ENCODE assay signal across 18 cellular contexts in genomic region chr11:134049303-134049702, GRCh38. TPM values are rescaled to one million over a fixed set of nuclear protein-coding genes. Genes with fewer than 3 reads are reported as not detected.
A peak's percentile ranks its signal among the peaks of the same experiment; 100 is the strongest.
DNase-seq lines count a peak whose midpoint lies in the region; TF ChIP-seq lines count a peak whose summit lies in the region.
"Had no signal": no experiment of that assay in that cellular context is flagged by ENCODE, and none has a peak within 500 bp of the region (broad histone marks: within the 10 kb centered on the region; RNA-seq: fewer than 3 reads in every experiment).

No MANE protein-coding gene starts in this region.

- H4K20me1 ChIP-seq in neural progenitor cell (ENCODE audit: low read depth) = no peaks in the 10 kb centered on the region

- H3K4me3 ChIP-seq in testis = no peak overlapping the region
- H3K4me3 ChIP-seq in neural progenitor cell = no peak overlapping the region
- H3K4me3 ChIP-seq: colonic mucosa, mucosa of descending colon, SJCRH30, thoracic aorta had no signal

- H3K27me3 Mint-ChIP-seq in neural progenitor cell (ENCODE audit: insufficient read depth, low read depth) = peaks cover 7% of the 10 kb centered on the region

- WGBS in testis, 2 donors = 20 to 41% methylated on average over 11 of the region's 11 CpGs

- H3K27ac ChIP-seq in testis (no peak overlapping the region), neural progenitor cell (no peak overlapping the region)
- H3K27ac ChIP-seq: colonic mucosa, KMS-11, SJCRH30, thoracic aorta had no signal

- TF ChIP-seq CTCF in testis (IDR thresholded peaks at IDR 0.05) (no peak), neural progenitor cell (IDR thresholded peaks at IDR 0.05) (no peak)

- intact Hi-C loops in testis (cut with DNase I; ENCODE audit: low total_unique reads) = no loop called here

- no peak for TF ChIP-seq POLR2A in testis (IDR thresholded peaks at IDR 0.05)

- no peak overlapping the region for H3K4me2 ChIP-seq in neural progenitor cell
- H3K4me2 ChIP-seq: KMS-11 had no signal

- H3K9me3 ChIP-seq in testis = no peaks in the 10 kb centered on the region
- H3K9me3 ChIP-seq in neural progenitor cell (ENCODE audit: low read depth) = no peaks in the 10 kb centered on the region
- H3K9me3 ChIP-seq: colonic mucosa, mucosa of descending colon, SJCRH30, thoracic aorta had no signal

- no peaks in the 10 kb centered on the region for H3F3A ChIP-seq in neural progenitor cell (ENCODE audit: low read depth)

- H3K4me3 Mint-ChIP-seq in neural progenitor cell = no peak overlapping the region
- H3K4me3 Mint-ChIP-seq: activated CD4-positive, alpha-beta memory T cell treated with anti-CD3 and anti-CD28 coated beads for 36 hours; activated T-helper 1 cell treated with anti-CD3 and anti-CD28 coated beads, Interleukin-12 subunit alpha, Interleukin-12 subunit beta, Interleukin-2, Interleukin-4 antibody, amounts not matched to agents 30 ng/mL and 10 ng/mL and 1 ng/mL, durations not matched to agents 14 hours and 24 hours and 36 hours; CD8-positive, alpha-beta T cell; stimulated activated effector memory CD8-positive, alpha-beta T cell treated with anti-CD3 and anti-CD28 coated beads, Interleukin-12 subunit alpha, Interleukin-12 subunit beta, amount 100 ng/mL, for 72 hours had no signal

- no peak overlapping the region for H2AFZ ChIP-seq in neural progenitor cell (replicated peaks)

- H3K4me1 ChIP-seq in testis = peaks cover 19% of the 10 kb centered on the region
- peaks cover 3% of the 10 kb centered on the region for H3K4me1 ChIP-seq in neural progenitor cell
- H3K4me1 ChIP-seq: colonic mucosa had no signal

- no peaks in the 10 kb centered on the region for H3K27me3 ChIP-seq in testis
- peaks cover 10% of the 10 kb centered on the region for H3K27me3 ChIP-seq in neural progenitor cell
- H3K27me3 ChIP-seq: colonic mucosa, SJCRH30 had no signal

- peaks cover 2% of the 10 kb centered on the region for H3K9me3 Mint-ChIP-seq in neural progenitor cell
- H3K9me3 Mint-ChIP-seq: activated CD4-positive, alpha-beta memory T cell treated with anti-CD3 and anti-CD28 coated beads for 36 hours; activated T-helper 1 cell treated with anti-CD3 and anti-CD28 coated beads, Interleukin-12 subunit alpha, Interleukin-12 subunit beta, Interleukin-2, Interleukin-4 antibody, amounts not matched to agents 30 ng/mL and 10 ng/mL and 1 ng/mL, durations not matched to agents 14 hours and 24 hours and 36 hours; CD8-positive, alpha-beta T cell; stimulated activated effector memory CD8-positive, alpha-beta T cell treated with anti-CD3 and anti-CD28 coated beads, Interleukin-12 subunit alpha, Interleukin-12 subunit beta, amount 100 ng/mL, for 72 hours had no signal

- no peaks in the 10 kb centered on the region for H3K79me2 ChIP-seq in neural progenitor cell (ENCODE audit: low read depth)

- peak; percentile 38 for DNase-seq in activated effector memory CD4-positive, alpha-beta T cell treated with anti-CD3 and anti-CD28 coated beads, Interleukin-2, amount 50 U/mL, for 16 hours
- no peak for DNase-seq in activated effector memory CD4-positive, alpha-beta T cell treated with Interleukin-2 at 50 U/mL for 16 hours
- DNase-seq in NCI-H146 (lab: John Stamatoyannopoulos, UW) = peak; percentile 53
- DNase-seq in RPMI8226 = peak; percentile 15
- DNase-seq in testis = peak; percentile 45
- DNase-seq in neural progenitor cell (ENCODE audit: low spot score) = no peak
- no peak for DNase-seq in GM19238 (ENCODE audit: insufficient read length, low spot score)
- DNase-seq: activated CD4-positive, alpha-beta memory T cell treated with anti-CD3 and anti-CD28 coated beads for 36 hours; colonic mucosa; left ventricle myocardium superior; mucosa of descending colon; SJCRH30 had no signal

- H3K4me1 Mint-ChIP-seq in neural progenitor cell = peaks cover 26% of the 10 kb centered on the region
- H3K4me1 Mint-ChIP-seq: stimulated activated effector memory CD8-positive, alpha-beta T cell treated with anti-CD3 and anti-CD28 coated beads, Interleukin-12 subunit alpha, Interleukin-12 subunit beta, amount 100 ng/mL, for 72 hours had no signal

- no peak overlapping the region for H3K27ac Mint-ChIP-seq in neural progenitor cell
- H3K27ac Mint-ChIP-seq: activated CD4-positive, alpha-beta memory T cell treated with anti-CD3 and anti-CD28 coated beads for 36 hours; activated T-helper 1 cell treated with anti-CD3 and anti-CD28 coated beads, Interleukin-12 subunit alpha, Interleukin-12 subunit beta, Interleukin-2, Interleukin-4 antibody, amounts not matched to agents 30 ng/mL and 10 ng/mL and 1 ng/mL, durations not matched to agents 14 hours and 24 hours and 36 hours; CD8-positive, alpha-beta T cell; stimulated activated effector memory CD8-positive, alpha-beta T cell treated with anti-CD3 and anti-CD28 coated beads, Interleukin-12 subunit alpha, Interleukin-12 subunit beta, amount 100 ng/mL, for 72 hours had no signal

- H3K9ac ChIP-seq in neural progenitor cell = no peak overlapping the region
- H3K9ac ChIP-seq: KMS-11 had no signal

- no peaks in the 10 kb centered on the region for H3K36me3 Mint-ChIP-seq in neural progenitor cell
- H3K36me3 Mint-ChIP-seq: activated CD4-positive, alpha-beta memory T cell treated with anti-CD3 and anti-CD28 coated beads for 36 hours; brain; CD8-positive, alpha-beta T cell; stimulated activated effector memory CD8-positive, alpha-beta T cell treated with anti-CD3 and anti-CD28 coated beads, Interleukin-12 subunit alpha, Interleukin-12 subunit beta, amount 100 ng/mL, for 72 hours had no signal

- H3K36me3 ChIP-seq in testis (ENCODE audit: low read depth, missing control alignments) (no peaks in the 10 kb centered on the region), neural progenitor cell (no peaks in the 10 kb centered on the region)
- H3K36me3 ChIP-seq: colonic mucosa, SJCRH30, thoracic aorta had no signal

RNA-seq across cellular contexts. Expression of gene JAM3, which starts 19.6 kb away (rescaled TPM):
- total RNA-seq in testis (100 to 1,000 TPM; 172 to 188 TPM), neural progenitor cell (ENCODE audit: low replicate concordance) (65.9 and 68.1 TPM in 2 replicates)
- polyA plus RNA-seq in testis (ENCODE audit: insufficient read depth, low read depth, low replicate concordance) = 81.0 TPM

Comparison
In these comparisons a context has a peak if more than half of its experiments do, and no peak if none do; other contexts are left out.
1. DNase-seq: peak in activated effector memory CD4-positive, alpha-beta T cell treated with anti-CD3 and anti-CD28 coated beads, Interleukin-2, amount 50 U/mL, for 16 hours (single experiment), NCI-H146 (single experiment), RPMI8226 (single experiment) and testis (single experiment); none in activated effector memory CD4-positive, alpha-beta T cell treated with Interleukin-2 at 50 U/mL for 16 hours (single experiment), neural progenitor cell (single experiment) and GM19238 (single experiment).